25 cellular contexts compared by ENCODE assay signal in the genomic region with DNA sequence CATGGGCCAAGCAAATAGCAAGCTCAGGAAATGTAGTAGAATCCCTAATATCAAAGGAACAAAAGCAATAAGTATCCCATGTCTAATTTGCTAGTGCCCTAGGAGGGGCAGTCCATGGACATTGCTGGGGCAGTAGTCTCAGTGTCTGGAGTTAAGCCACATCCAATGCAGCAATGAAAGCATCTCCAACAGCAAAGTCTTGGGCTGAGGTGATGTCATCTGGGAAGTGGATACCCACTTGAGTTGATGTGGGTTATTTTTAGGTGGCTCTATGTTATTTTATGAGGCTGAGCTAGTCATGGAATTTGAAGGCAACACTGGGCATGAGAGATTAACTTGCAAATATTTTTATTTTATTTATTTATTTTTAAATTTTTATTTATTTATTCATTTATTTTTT.
"Had no signal": no experiment of that assay in that cellular context is flagged by ENCODE, and none has a peak within 500 bp of the region (broad histone marks: within the 10 kb centered on the region; RNA-seq: fewer than 3 reads in every experiment).

No MANE protein-coding gene starts in this region.

- H3K27me3 Mint-ChIP-seq: naive thymus-derived CD4-positive, alpha-beta T cell had no signal

- H3K27me3 ChIP-seq: dorsolateral prefrontal cortex, esophagus squamous epithelium, gastrocnemius medialis, heart right ventricle, left lung had no signal

- H3K27ac Mint-ChIP-seq: effector memory CD8-positive, alpha-beta T cell; endodermal cell; mesothelial cell of epicardium; naive thymus-derived CD4-positive, alpha-beta T cell had no signal

- H3K9me3 ChIP-seq: esophagus squamous epithelium, gastrocnemius medialis, lower lobe of right lung, mucosa of descending colon had no signal

- H3K36me3 Mint-ChIP-seq: mesothelial cell of epicardium; naive thymus-derived CD4-positive, alpha-beta T cell had no signal

- H3K27ac ChIP-seq: coronary artery, dorsolateral prefrontal cortex, epithelial cell of prostate, esophagus squamous epithelium, gastrocnemius medialis, heart right ventricle, left lung, lower lobe of right lung had no signal

- H3K36me3 ChIP-seq: esophagus squamous epithelium, gastrocnemius medialis, heart right ventricle, left lung, lower lobe of right lung had no signal

- H3K4me3 ChIP-seq: coronary artery, dorsolateral prefrontal cortex, esophagus squamous epithelium, gastrocnemius medialis, heart right ventricle, left lung, lower lobe of right lung, mucosa of descending colon had no signal

- ATAC-seq: effector memory CD8-positive, alpha-beta T cell; esophagus mucosa; gastrocnemius medialis; heart right ventricle; left cardiac atrium; left lung; left ventricle myocardium superior; lower lobe of right lung; mucosa of descending colon; naive thymus-derived CD4-positive, alpha-beta T cell had no signal

- H3K9me3 Mint-ChIP-seq: endodermal cell had no signal

- DNase-seq: dermis blood vessel endothelial cell; dorsolateral prefrontal cortex; effector CD8-positive, alpha-beta T cell; effector memory CD8-positive, alpha-beta T cell; endodermal cell; erythroblast; esophagus squamous epithelium; foreskin fibroblast; foreskin melanocyte; gastrocnemius medialis; glutamatergic neuron; head of caudate nucleus; heart right ventricle; hippocampal formation; left cardiac atrium; left ventricle myocardium superior; lower lobe of right lung; mesenchymal stem cell; mucosa of descending colon; naive thymus-derived CD4-positive, alpha-beta T cell had no signal

- H3K4me1 Mint-ChIP-seq: endodermal cell; mesothelial cell of epicardium; naive thymus-derived CD4-positive, alpha-beta T cell had no signal

- H3K4me1 ChIP-seq: esophagus squamous epithelium, gastrocnemius medialis, heart right ventricle, left lung, lower lobe of right lung had no signal

- H3K4me3 Mint-ChIP-seq: effector memory CD8-positive, alpha-beta T cell; endodermal cell; mesothelial cell of epicardium; naive thymus-derived CD4-positive, alpha-beta T cell had no signal
